Comparison of ENCODE assay signal across 25 cellular contexts in the genomic region with DNA sequence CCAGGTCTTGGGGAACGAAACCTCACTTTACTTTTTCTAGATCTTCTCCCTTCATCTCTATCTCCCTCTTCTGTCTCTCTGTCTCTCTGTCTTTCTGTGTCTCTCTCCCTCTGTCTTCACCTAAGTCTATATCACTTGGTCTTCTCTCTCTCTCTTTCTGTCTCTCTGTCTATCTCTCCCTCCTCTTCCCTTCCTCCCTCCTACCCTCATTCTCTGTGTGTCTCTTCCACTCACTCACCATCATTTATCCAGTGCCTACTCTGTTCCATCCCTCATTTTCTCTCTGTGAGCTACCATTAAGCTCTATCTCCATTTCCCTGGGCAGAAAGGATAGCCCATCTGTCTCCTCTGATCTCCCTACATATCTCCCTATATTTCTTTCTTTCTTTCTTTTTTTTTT.
"Had no signal": no experiment of that assay in that cellular context is flagged by ENCODE, and none has a peak within 500 bp of the region (broad histone marks: within the 10 kb centered on the region; RNA-seq: fewer than 3 reads in every experiment).

No MANE protein-coding gene starts in this region.

- H2AFZ ChIP-seq: hepatocyte had no signal

- ATAC-seq: activated CD4-positive, CD25-positive, alpha-beta regulatory T cell treated with anti-CD3 and anti-CD28 coated beads, Interleukin-2, amount 50 U/mL, for 24 hours; activated T-helper 17 cell treated with anti-CD3 and anti-CD28 coated beads, Interleukin-2, amount 50 U/mL, for 72 hours; effector memory CD8-positive, alpha-beta T cell; left lung; stimulated activated naive B cell treated with anti-CD40 and anti-IgM and Interleukin-4, amounts not matched to agents 10 μg/mL and 1 μg/mL and 100 μg/mL, for 72 hours had no signal

- H3K4me2 ChIP-seq: hepatocyte had no signal

- H3K27ac ChIP-seq: breast epithelium, colonic mucosa, dorsolateral prefrontal cortex, esophagus muscularis mucosa, hepatocyte, left lung, testis, upper lobe of right lung, VCaP had no signal

- H3K4me1 ChIP-seq: breast epithelium, colonic mucosa, esophagus muscularis mucosa, left lung, testis, upper lobe of right lung had no signal

- H3K9me3 ChIP-seq: breast epithelium, colonic mucosa, esophagus muscularis mucosa, left lung, testis, upper lobe of right lung had no signal

- H3K4me3 ChIP-seq: breast epithelium, colonic mucosa, dorsolateral prefrontal cortex, esophagus muscularis mucosa, hepatocyte, left lung, lung, testis, upper lobe of right lung had no signal

- DNase-seq: activated CD4-positive, alpha-beta memory T cell treated with anti-CD3 and anti-CD28 coated beads, Interleukin-2, amount 10 ng/mL, durations not matched to agents 7 days and 5 days; activated CD4-positive, alpha-beta T cell treated with anti-CD3 and anti-CD28 coated beads, Interleukin-2, amount 10 ng/mL, durations not matched to agents 24 days and 14 days; activated naive CD4-positive, alpha-beta T cell; activated T-cell treated with anti-CD3 and anti-CD28 coated beads for 4 hours; amniotic stem cell; colonic mucosa; dorsolateral prefrontal cortex; effector memory CD8-positive, alpha-beta T cell; glutamatergic neuron; kidney glomerular epithelial cell; naive thymus-derived CD4-positive, alpha-beta T cell; retina; stimulated activated CD4-positive, alpha-beta T cell treated with anti-CD3 and anti-CD28 coated beads, Interleukin-2, amount 100 ng/mL, for 48 hours; stimulated activated CD8-positive, alpha-beta memory T cell treated with anti-CD3 and anti-CD28 coated beads, Interleukin-4, amount 100 ng/mL, for 48 hours; stimulated activated naive B cell treated with anti-CD40 and anti-IgM and Interleukin-4, amounts not matched to agents 10 μg/mL and 1 μg/mL and 100 μg/mL, for 72 hours; testis; upper lobe of right lung had no signal

- H3K27me3 ChIP-seq: breast epithelium, colonic mucosa, hepatocyte, testis, upper lobe of right lung had no signal

- H3K36me3 ChIP-seq: breast epithelium, colonic mucosa, esophagus muscularis mucosa, left lung, upper lobe of right lung had no signal
